In genomic region chr6:47343631-47344421, GRCh38 we compare ENCODE assay signal across 12 cellular contexts. TPM values are rescaled to one million over a fixed set of nuclear protein-coding genes. Genes with fewer than 3 reads are reported as not detected.
DNase-seq lines count a peak whose midpoint lies in the region; ATAC-seq, FAIRE-seq and TF ChIP-seq lines count a peak whose summit lies in the region.
"Had no signal": no experiment of that assay in that cellular context is flagged by ENCODE, and none has a peak within 500 bp of the region (broad histone marks: within the 10 kb centered on the region; RNA-seq: fewer than 3 reads in every experiment).

No MANE protein-coding gene starts in this region.

- no peak overlapping the region for H3K4me3 ChIP-seq in small intestine (ENCODE audit: low read depth in 1 of 2, low read length in 2 of 2)
- no peak overlapping the region for H3K4me3 ChIP-seq in lower leg skin (ENCODE audit: low read depth, poor library complexity, severe bottlenecking)
- H3K4me3 ChIP-seq: HAP-1, pancreas, thoracic aorta had no signal

- no peaks in the 10 kb centered on the region for H3K9me3 ChIP-seq in small intestine (ENCODE audit: control insufficient read depth, low read depth)
- H3K9me3 ChIP-seq: HAP-1, pancreas, thoracic aorta had no signal

- TF ChIP-seq POLR2A in lower leg skin (IDR thresholded peaks at IDR 0.05), result no peak

- intact Hi-C loops in lower leg skin (cut with DNase I; ENCODE audit: low total_unique reads), result no loop called here

- H3K36me3 ChIP-seq in small intestine (ENCODE audit: control insufficient read depth in 2 of 2, insufficient read depth in 2 of 2, low read length in 2 of 2), result no peaks in the 10 kb centered on the region
- H3K36me3 ChIP-seq: HAP-1, pancreas, thoracic aorta had no signal

- no peak for FAIRE-seq in small intestine (lab: Jason Lieb, UNC)
- FAIRE-seq: pancreas had no signal

- no peaks in the 10 kb centered on the region for H3K27me3 ChIP-seq in small intestine (ENCODE audit: control insufficient read depth in 2 of 2, insufficient read depth in 2 of 2, low read length in 2 of 2)
- H3K27me3 ChIP-seq: pancreas had no signal

- 63 to 66% (median 65%) methylated on average over 5 of the region's 5 CpGs for WGBS in small intestine, 3 donors
- WGBS in lower leg skin, 2 donors, result 62 to 63% methylated on average over 5 of the region's 5 CpGs

- peaks cover 3 to 4% of the 10 kb centered on the region in 2 donors for H3K4me1 ChIP-seq in small intestine (ENCODE audit: control insufficient read depth in 2 of 2, insufficient read depth in 1 of 2, low read depth in 1 of 2, low read length in 1 of 2)
- H3K4me1 ChIP-seq: HAP-1, pancreas had no signal

- TF ChIP-seq CTCF in lower leg skin (IDR thresholded peaks at IDR 0.05), result no peak

- H3K27ac ChIP-seq in small intestine (ENCODE audit: low read depth in 1 of 2, low read length in 1 of 2), result no peak overlapping the region
- H3K27ac ChIP-seq: pancreas, thoracic aorta had no signal

- DNase-seq in NCI-H345 (lab: John Stamatoyannopoulos, UW), result peak; percentile 10
- no peak for DNase-seq in NCI-H345 treated with DMSO at 0.1 percent for 48 hours (lab: John Stamatoyannopoulos, UW; ENCODE audit: unreplicated experiment)
- DNase-seq in NCI-H2029 treated with DMSO at 0.1 percent for 48 hours (lab: John Stamatoyannopoulos, UW), result peak; percentile 12
- peak; percentile 44 for DNase-seq in cerebellar cortex (ENCODE audit: low spot score)
- peak; percentile 63 for DNase-seq in small intestine
- DNase-seq in activated naive CD4-positive, alpha-beta T cell treated with anti-CD3 and anti-CD28 coated beads, Interleukin-2, amount 50 U/mL, for 16 hours, result no peak
- DNase-seq in lower leg skin (ENCODE audit: low spot score in 2 of 2), result no peak
- DNase-seq: activated gamma-delta T cell treated with Interleukin-2 at 50 U/mL for 16 hours, pancreas had no signal

- no peak for ATAC-seq in HG03175 (IDR thresholded peaks at IDR 0.05; ENCODE audit: unreplicated experiment)

RNA-seq across cellular contexts. Expression of gene TNFRSF21, which starts 34.1 kb away (rescaled TPM):
- 1 to 10 TPM; 5.4 to 9.8 (median 5.4) TPM for polyA plus RNA-seq in small intestine
- 1 to 10 TPM; 1.6 to 5.4 (median 3.1) TPM for total RNA-seq in lower leg skin

Comparison
In these comparisons a context has a peak if more than half of its experiments do, and no peak if none do; other contexts are left out.
1. DNase-seq: peak in NCI-H345 (single experiment), NCI-H2029 treated with DMSO at 0.1 percent for 48 hours (single experiment), cerebellar cortex (single experiment) and small intestine (single experiment); none in NCI-H345 treated with DMSO at 0.1 percent for 48 hours (single experiment), activated naive CD4-positive, alpha-beta T cell treated with anti-CD3 and anti-CD28 coated beads, Interleukin-2, amount 50 U/mL, for 16 hours (single experiment) and lower leg skin (0 of 2).